7 cellular contexts compared by ENCODE assay signal in the genomic region with DNA sequence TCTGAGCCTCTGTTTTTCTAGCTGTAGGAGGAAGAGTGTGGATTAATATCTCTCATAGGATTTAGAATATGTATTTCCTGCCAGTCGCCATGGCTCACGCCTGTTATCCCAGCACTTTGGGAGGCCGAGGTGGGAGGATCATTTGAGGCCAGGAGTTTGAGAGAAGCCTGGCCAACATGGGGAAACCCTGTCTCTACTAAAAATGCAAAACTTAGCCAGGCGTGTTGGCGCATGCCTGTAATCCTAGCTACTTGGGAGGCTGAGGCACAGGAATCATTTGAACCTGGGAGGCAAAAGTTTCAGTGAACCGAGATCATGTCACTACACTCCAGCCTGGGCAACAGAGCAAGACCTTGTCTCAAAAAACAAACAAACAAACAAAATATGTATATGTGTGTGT.
DNase-seq lines count a peak whose midpoint lies in the region; ATAC-seq and TF ChIP-seq lines count a peak whose summit lies in the region.
"Not testable (repeated sequence)": the region's sequence is repeated elsewhere in the genome, so short reads cannot be mapped to it uniquely, and the experiment has no call there.

No MANE protein-coding gene starts in this region.

- H3K4me2 ChIP-seq in mesenchymal stem cell (ENCODE audit: low read length, poor library complexity, severe bottlenecking) = not testable (repeated sequence)
- peak overlapping the region; percentile 62 for H3K4me2 ChIP-seq in skeletal muscle satellite cell (ENCODE audit: low read length)

- not testable (repeated sequence) for H3K23ac ChIP-seq in mesenchymal stem cell (ENCODE audit: low read length in 2 of 2)

- H3K9ac ChIP-seq in mesenchymal stem cell (ENCODE audit: low read length) (peak overlapping the region; percentile 71), skeletal muscle satellite cell (ENCODE audit: low read depth, low read length) (peak overlapping the region; percentile 61)

- ATAC-seq in RWPE2 (ENCODE audit: low read depth) = not testable (repeated sequence)

- H3K4me1 Mint-ChIP-seq in HFFc6 (ENCODE audit: low read depth) = peaks cover 57% of the 10 kb centered on the region

- H3K9me3 ChIP-seq in RWPE2 (ENCODE audit: severe bottlenecking); breast epithelium; esophagus squamous epithelium; mesenchymal stem cell (ENCODE audit: control insufficient read depth, low read length); skeletal muscle satellite cell (replicated peaks; ENCODE audit: low read length); tibial nerve: not testable (repeated sequence)

- H3K79me1 ChIP-seq in mesenchymal stem cell (replicated peaks; ENCODE audit: low read length, poor library complexity, severe bottlenecking) = not testable (repeated sequence)

- H2BK120ac ChIP-seq in mesenchymal stem cell (ENCODE audit: low read depth, low read length) = not testable (repeated sequence)

- not testable (repeated sequence) for H4K91ac ChIP-seq in mesenchymal stem cell (ENCODE audit: low read length)

- H3K14ac ChIP-seq in mesenchymal stem cell (ENCODE audit: low read length in 2 of 2) = not testable (repeated sequence)

- intact Hi-C loops in breast epithelium (cut with DNase I; ENCODE audit: low total_unique reads); esophagus squamous epithelium (cut with DNase I): not testable (repeated sequence)

- H3K27me3 ChIP-seq in RWPE2 (ENCODE audit: insufficient read depth, poor library complexity, severe bottlenecking); breast epithelium; esophagus squamous epithelium; mesenchymal stem cell (ENCODE audit: control insufficient read depth in 1 of 2, insufficient read depth in 1 of 2, low read length in 2 of 2); skeletal muscle satellite cell (ENCODE audit: control insufficient read depth, insufficient read depth, low read length); tibial nerve: not testable (repeated sequence)

- not testable (repeated sequence) for H3K4me3 ChIP-seq in RWPE2 (ENCODE audit: severe bottlenecking); breast epithelium; esophagus squamous epithelium; mesenchymal stem cell (ENCODE audit: insufficient read depth in 1 of 2, low read depth in 1 of 2, low read length in 2 of 2); skeletal muscle satellite cell (ENCODE audit: low read length); tibial nerve

- 33 to 54% methylated on average over 6 of the region's 6 CpGs for WGBS in esophagus squamous epithelium, 2 donors
- 98% methylated on average over 5 of the region's 6 CpGs for WGBS in mesenchymal stem cell
- 64 to 84% methylated on average over 6 of the region's 6 CpGs for WGBS in tibial nerve, 2 donors

- not testable (repeated sequence) for H2AK5ac ChIP-seq in mesenchymal stem cell (ENCODE audit: low read length, severe bottlenecking)

- H3K36me3 Mint-ChIP-seq in HFFc6 (ENCODE audit: low read depth) = not testable (repeated sequence)

- H3K27ac Mint-ChIP-seq in HFFc6 = peak overlapping the region; percentile 57; the same call in 1 of the 2 replicates

- H3K4me3 Mint-ChIP-seq in HFFc6 = not testable (repeated sequence)

- TF ChIP-seq CTCF in HFFc6 (IDR thresholded peaks at IDR 0.05); breast epithelium (IDR thresholded peaks at IDR 0.05); esophagus squamous epithelium (IDR thresholded peaks at IDR 0.05); tibial nerve (IDR thresholded peaks at IDR 0.05): not testable (repeated sequence)
- TF ChIP-seq CTCF in RWPE2 (IDR thresholded peaks at IDR 0.05; ENCODE audit: poor library complexity, severe bottlenecking) = peak; percentile 4

- H3K4me1 ChIP-seq in RWPE2 (ENCODE audit: insufficient read depth, poor library complexity, severe bottlenecking) (peaks cover 48% of the 10 kb centered on the region), breast epithelium (peaks cover 15 to 27% of the 10 kb centered on the region in 2 donors), esophagus squamous epithelium (peaks cover 0 to 66% (median 64%) of the 10 kb centered on the region in 3 donors), mesenchymal stem cell (ENCODE audit: control insufficient read depth, insufficient read depth, low read depth, low read length) (peaks cover 15% of the 10 kb centered on the region), skeletal muscle satellite cell (ENCODE audit: control insufficient read depth, insufficient read depth, low read length) (peaks cover 32% of the 10 kb centered on the region), tibial nerve (peaks cover 0 to 74% (median 28%) of the 10 kb centered on the region in 4 donors)

- not testable (repeated sequence) for H3K27me3 Mint-ChIP-seq in HFFc6 (ENCODE audit: insufficient read depth)

- not testable (repeated sequence) for H3K18ac ChIP-seq in mesenchymal stem cell (ENCODE audit: low read depth in 1 of 2, low read length in 2 of 2)

- H3K27ac ChIP-seq in RWPE2 (ENCODE audit: poor library complexity, severe bottlenecking) (peak overlapping the region; percentile 72), breast epithelium (peak overlapping the region; percentile 52 to 76), esophagus squamous epithelium (peak overlapping the region; percentile 63 to 83 (median 66)), tibial nerve (peak overlapping the region in 3 of 4 donors; percentile 33 to 79 (median 79))
- not testable (repeated sequence) for H3K27ac ChIP-seq in mesenchymal stem cell (ENCODE audit: low read length, poor library complexity, severe bottlenecking)

- not testable (repeated sequence) for H2AFZ ChIP-seq in mesenchymal stem cell (ENCODE audit: low read depth, low read length)

- not testable (repeated sequence) for DNase-seq in HFFc6; breast epithelium (ENCODE audit: low spot score in 2 of 2); esophagus squamous epithelium (lab: John Stamatoyannopoulos, UW); mesenchymal stem cell; tibial nerve (ENCODE audit: low spot score in 2 of 2)
- peak; percentile 69 for DNase-seq in RWPE2 (ENCODE audit: low spot score)

- not testable (repeated sequence) for H2BK12ac ChIP-seq in mesenchymal stem cell (ENCODE audit: low read length in 2 of 2)

- H3K4ac ChIP-seq in mesenchymal stem cell (ENCODE audit: low read depth in 1 of 2, low read length in 2 of 2) = not testable (repeated sequence)

- H2BK5ac ChIP-seq in mesenchymal stem cell (ENCODE audit: low read depth, low read length, poor library complexity, severe bottlenecking) = not testable (repeated sequence)

- not testable (repeated sequence) for H3K36me3 ChIP-seq in RWPE2 (ENCODE audit: low read depth); breast epithelium; esophagus squamous epithelium; mesenchymal stem cell (ENCODE audit: control insufficient read depth in 1 of 2, insufficient read depth in 2 of 2, low read depth in 1 of 2, low read length in 2 of 2); skeletal muscle satellite cell (ENCODE audit: insufficient read depth, low read length); tibial nerve

- not testable (repeated sequence) for H3K9me3 Mint-ChIP-seq in HFFc6

- H2BK15ac ChIP-seq in mesenchymal stem cell (ENCODE audit: low read depth, poor library complexity, severe bottlenecking) = not testable (repeated sequence)

- H4K8ac ChIP-seq in mesenchymal stem cell (ENCODE audit: low read length) = not testable (repeated sequence)

- not testable (repeated sequence) for TF ChIP-seq EP300 in tibial nerve (IDR thresholded peaks at IDR 0.05)

- TF ChIP-seq POLR2A in breast epithelium (IDR thresholded peaks at IDR 0.05); esophagus squamous epithelium (IDR thresholded peaks at IDR 0.05); tibial nerve (IDR thresholded peaks at IDR 0.05): not testable (repeated sequence)
